In genomic region chr1:156750932-156751723, GRCh38 we compare ENCODE assay signal across 8 cellular contexts. TPM values are rescaled to one million over a fixed set of nuclear protein-coding genes. Genes with fewer than 3 reads are reported as not detected.
DNase-seq lines count a peak whose midpoint lies in the region; ATAC-seq and TF ChIP-seq lines count a peak whose summit lies in the region.

Gene HDGF, minus strand, starts transcription at chr1:156751675. Its CDS starts 246 bp downstream, at chr1:156751429.

- peak; percentile 15 for ATAC-seq in GM21360 (IDR thresholded peaks at IDR 0.05; ENCODE audit: unreplicated experiment)
- ATAC-seq in upper lobe of left lung (ENCODE audit: low FRiP score in 2 of 2), result peak in 1 of 2 donors; percentile 13

- DNase-seq in COR-L47 (lab: John Stamatoyannopoulos, UW) (peak; percentile 78), HuH-7.5 (ENCODE audit: low spot score) (peak; percentile 49), erythroblast (lab: John Stamatoyannopoulos, UW) (peak; percentile 63 to 77), upper lobe of left lung (peak; percentile 50 to 93), COLO829 (ENCODE audit: low spot score) (no peak)
- DNase-seq in activated CD4-positive, alpha-beta T cell treated with anti-CD3 and anti-CD28 coated beads, Interleukin-2, amount 50 U/mL, for 48 hours, result peak; percentile 45 to 49

- peak within 1 kb of the TSS; percentile 96 for H3K27ac ChIP-seq in muscle layer of duodenum (ENCODE audit: low read length)
- peak within 1 kb of the TSS; percentile 96 to 99 (median 98) for H3K27ac ChIP-seq in upper lobe of left lung

- peaks cover 34 to 51% of the 10 kb centered on the region in 2 donors for H3K4me1 ChIP-seq in muscle layer of duodenum (ENCODE audit: control insufficient read depth in 1 of 2, insufficient read depth in 2 of 2, low read length in 2 of 2)
- peaks cover 43 to 63% (median 51%) of the 10 kb centered on the region in 4 donors for H3K4me1 ChIP-seq in upper lobe of left lung

- no peak for TF ChIP-seq EP300 in upper lobe of left lung (IDR thresholded peaks at IDR 0.05)

- H3K4me3 ChIP-seq in muscle layer of duodenum (ENCODE audit: low read depth in 1 of 2, low read length in 2 of 2) (peak within 1 kb of the TSS; percentile 90 to 96), upper lobe of left lung (peak within 1 kb of the TSS; percentile 46 to 93 (median 87))

- H3K9me3 ChIP-seq in muscle layer of duodenum (ENCODE audit: control insufficient read depth in 1 of 2, low read length in 2 of 2), result no peaks in the 10 kb centered on the region
- H3K9me3 ChIP-seq in upper lobe of left lung, result no peaks in the 10 kb centered on the region

- H3K27me3 ChIP-seq in muscle layer of duodenum (ENCODE audit: low read depth, low read length), result no peaks in the 10 kb centered on the region
- H3K27me3 ChIP-seq in upper lobe of left lung, result no peaks in the 10 kb centered on the region

- TF ChIP-seq POLR2A in erythroblast (IDR thresholded peaks at IDR 0.05; ENCODE audit: low read length), result no peak
- TF ChIP-seq POLR2A in upper lobe of left lung (IDR thresholded peaks at IDR 0.05), result peak in 1 of 4 donors; percentile 45

- 0 to 2% methylated on average over 9 to 42 of the region's 99 CpGs for WGBS in upper lobe of left lung, 2 donors

- TF ChIP-seq CTCF in upper lobe of left lung (IDR thresholded peaks at IDR 0.05), result peak in 4 of 6 experiments; percentile 26 to 55 (median 46)

- H3K36me3 ChIP-seq in muscle layer of duodenum (ENCODE audit: control insufficient read depth in 1 of 2, insufficient read depth in 2 of 2, low read length in 2 of 2) (peaks cover 0 to 19% of the 10 kb centered on the region in 2 donors), upper lobe of left lung (no peaks in the 10 kb centered on the region)

RNA-seq across cellular contexts. Expression of gene HDGF, which starts in this region (rescaled TPM):
- 100 to 1,000 TPM; 129 to 231 (median 182) TPM for total RNA-seq in upper lobe of left lung
